ENCODE assay signal across 1 cellular context in the genomic region with DNA sequence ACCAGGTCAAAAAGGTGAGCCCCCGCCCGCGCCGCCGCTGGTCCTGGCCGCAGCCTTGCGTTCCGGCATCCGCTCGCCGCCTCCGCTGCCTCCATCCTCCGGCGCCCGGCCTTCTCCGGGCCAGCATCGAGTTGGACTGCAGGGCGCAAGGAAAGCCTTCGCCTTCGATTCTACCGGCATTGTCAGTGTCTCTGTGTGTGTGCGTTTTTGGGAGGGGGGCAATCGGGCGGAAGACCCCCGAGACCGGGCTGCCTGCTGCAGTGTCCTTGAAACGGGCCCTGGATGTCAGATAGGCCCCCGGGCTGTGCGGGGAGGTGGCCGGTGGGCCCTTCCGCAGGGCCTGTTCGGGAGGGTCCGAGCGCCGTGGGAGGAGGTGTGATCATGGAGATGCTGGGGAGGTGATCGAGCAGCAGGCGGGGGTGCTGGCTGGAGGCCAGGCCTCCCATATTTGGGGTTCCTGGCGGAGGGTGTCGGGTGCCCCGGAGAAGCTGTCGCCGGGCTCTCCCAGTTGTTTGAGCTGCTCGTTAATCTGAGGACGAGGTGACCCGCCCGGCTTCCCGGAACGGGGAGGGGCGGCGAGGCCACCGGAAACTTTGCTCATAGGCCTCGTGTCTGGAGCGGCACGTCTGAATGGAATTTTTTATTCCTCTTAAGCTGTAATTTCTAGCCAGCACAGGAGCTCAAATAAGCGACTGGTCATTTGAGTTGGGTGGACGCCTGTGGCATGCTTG.
TF ChIP-seq lines count a peak whose summit lies in the region.

No MANE protein-coding gene starts in this region.

TF ChIP-seq in HCT116, 20 proteins besides CTCF, POLR2A, EP300 and RAD21:
- TF ChIP-seq SRF (IDR thresholded peaks at IDR 0.05; ENCODE audit: low read depth) (peak; percentile 78), ZNF274 (IDR thresholded peaks at IDR 0.05; ENCODE audit: low read depth, low read length) (no peak)
